Comparison of ENCODE assay signal across 8 cellular contexts in genomic region chr4:6732441-6733357, GRCh38. TPM values are rescaled to one million over a fixed set of nuclear protein-coding genes. Genes with fewer than 3 reads are reported as not detected.
DNase-seq lines count a peak whose midpoint lies in the region; ATAC-seq and TF ChIP-seq lines count a peak whose summit lies in the region.

No MANE protein-coding gene starts in this region.

- H3K27ac Mint-ChIP-seq in activated CD4-positive, alpha-beta T cell treated with anti-CD3 and anti-CD28 coated beads, Interleukin-2, amount 10 ng/mL, durations not matched to agents 7 days and 5 days = no peak overlapping the region

- H3K4me3 ChIP-seq in brain microvascular endothelial cell (ENCODE audit: low read depth, low read length) = no peak overlapping the region
- H3K4me3 ChIP-seq in tibial artery = no peak overlapping the region

- POLR2A ChIA-PET in activated CD4-positive, alpha-beta T cell treated with anti-CD3 and anti-CD28 coated beads, Interleukin-2, amount 10 ng/mL, durations not matched to agents 7 days and 5 days (lab: Charles Lee) = no interaction called here

- H3K4me3 Mint-ChIP-seq in activated CD4-positive, alpha-beta T cell treated with anti-CD3 and anti-CD28 coated beads, Interleukin-2, amount 10 ng/mL, durations not matched to agents 7 days and 5 days = no peak overlapping the region

- intact Hi-C loops in tibial artery (cut with DNase I; ENCODE audit: low total_unique reads) = no loop called here

- CTCF ChIA-PET in activated CD4-positive, alpha-beta T cell treated with anti-CD3 and anti-CD28 coated beads, Interleukin-2, amount 10 ng/mL, durations not matched to agents 7 days and 5 days (lab: Charles Lee) = interaction anchor here (0.6 to 1.1 kb wide), 3 partner anchors 13 to 350 kb away, joined by 3 to 4 read pairs (median 3); no protein-coding TSS in a partner anchor

- H3K4me1 Mint-ChIP-seq in activated CD4-positive, alpha-beta T cell treated with anti-CD3 and anti-CD28 coated beads, Interleukin-2, amount 10 ng/mL, durations not matched to agents 7 days and 5 days = peaks cover 9% of the 10 kb centered on the region

- H3K9me3 Mint-ChIP-seq in activated CD4-positive, alpha-beta T cell treated with anti-CD3 and anti-CD28 coated beads, Interleukin-2, amount 10 ng/mL, durations not matched to agents 7 days and 5 days = no peaks in the 10 kb centered on the region

- no peaks in the 10 kb centered on the region for H3K36me3 ChIP-seq in brain microvascular endothelial cell (replicated peaks)
- no peaks in the 10 kb centered on the region for H3K36me3 ChIP-seq in tibial artery

- DNase-seq in HT1080 (ENCODE audit: low read depth) (peak; percentile 69), brain microvascular endothelial cell (peak; percentile 85), kidney tubule cell (ENCODE audit: low spot score) (peak; percentile 71), tibial artery (peak; percentile 65 to 91)
- DNase-seq in activated CD4-positive, alpha-beta T cell treated with anti-CD3 and anti-CD28 coated beads, Interleukin-2, amount 10 ng/mL, durations not matched to agents 7 days and 5 days = no peak

- peaks cover 2% of the 10 kb centered on the region for H3K27me3 Mint-ChIP-seq in activated CD4-positive, alpha-beta T cell treated with anti-CD3 and anti-CD28 coated beads, Interleukin-2, amount 10 ng/mL, durations not matched to agents 7 days and 5 days

- H3K9me3 ChIP-seq in tibial artery = no peaks in the 10 kb centered on the region

- peak; percentile 21 for TF ChIP-seq CTCF in brain microvascular endothelial cell (IDR thresholded peaks at IDR 0.05; ENCODE audit: low read depth, low read length, missing control alignments)
- TF ChIP-seq CTCF in tibial artery (IDR thresholded peaks at IDR 0.05) = no peak

- peaks cover 0 to 13% (median 11%) of the 10 kb centered on the region in 4 donors for H3K4me1 ChIP-seq in tibial artery

- H3K27me3 ChIP-seq in brain microvascular endothelial cell (replicated peaks) (no peaks in the 10 kb centered on the region), tibial artery (no peaks in the 10 kb centered on the region)

- no peaks in the 10 kb centered on the region for H3K36me3 Mint-ChIP-seq in activated CD4-positive, alpha-beta T cell treated with anti-CD3 and anti-CD28 coated beads, Interleukin-2, amount 10 ng/mL, durations not matched to agents 7 days and 5 days (ENCODE audit: low read depth)

- in situ Hi-C loops in brain microvascular endothelial cell (cut with HindIII; ENCODE audit: low pct_ligation_motif_present, low sequenced_read_pairs) = loop anchor here (25.0 kb wide), 1 partner anchor 130 kb away; no protein-coding TSS in a partner anchor

- H3K27ac ChIP-seq in brain microvascular endothelial cell (peak overlapping the region; percentile 89), tibial artery (peak overlapping the region; percentile 57 to 70)

- ATAC-seq in HG03025 (IDR thresholded peaks at IDR 0.05; ENCODE audit: low FRiP score, unreplicated experiment) = no peak
- no peak for ATAC-seq in HG02840 (IDR thresholded peaks at IDR 0.05; ENCODE audit: low FRiP score, unreplicated experiment)
- no peak for ATAC-seq in HG02852 (IDR thresholded peaks at IDR 0.05; ENCODE audit: unreplicated experiment)

RNA-seq across cellular contexts. Expression of gene BLOC1S4, which starts 16.7 kb away (rescaled TPM):
- 23.8 and 24.5 TPM in 2 replicates for total RNA-seq in HT1080 (2014; rRNA removed; shearing (Covaris generic))
- polyA plus RNA-seq in HT1080 (2015; cell fraction: cytosol; rRNA removed) = 22.3 and 25.5 TPM in 2 replicates
- polyA plus RNA-seq in HT1080 (2015; cell fraction: nucleus; rRNA removed) = 12.0 and 13.1 TPM in 2 replicates
- total RNA-seq in activated CD4-positive, alpha-beta T cell treated with anti-CD3 and anti-CD28 coated beads, Interleukin-2, amount 10 ng/mL, durations not matched to agents 7 days and 5 days = 10 to 100 TPM; 16.6 to 17.6 TPM

RNA-seq across cellular contexts. Expression of gene MRFAP1L1, which starts 23.0 kb away (rescaled TPM):
- total RNA-seq in HT1080 (2014; rRNA removed; shearing (Covaris generic)) = 65.0 and 70.6 TPM in 2 replicates
- 58.3 and 72.5 TPM in 2 replicates for polyA plus RNA-seq in HT1080 (2015; cell fraction: cytosol; rRNA removed)
- polyA plus RNA-seq in HT1080 (2015; cell fraction: nucleus; rRNA removed) = 51.9 and 59.4 TPM in 2 replicates
- total RNA-seq in activated CD4-positive, alpha-beta T cell treated with anti-CD3 and anti-CD28 coated beads, Interleukin-2, amount 10 ng/mL, durations not matched to agents 7 days and 5 days = 10 to 100 TPM; 74.5 to 74.9 TPM

RNA-seq across cellular contexts. Expression of gene S100P, which starts 39.0 kb away (rescaled TPM):
- not detected in 2 replicates for total RNA-seq in HT1080 (2014; rRNA removed; shearing (Covaris generic))
- polyA plus RNA-seq in HT1080 (2015; cell fraction: cytosol; rRNA removed) = not detected in 2 replicates
- polyA plus RNA-seq in HT1080 (2015; cell fraction: nucleus; rRNA removed) = not detected in 2 replicates
- total RNA-seq in activated CD4-positive, alpha-beta T cell treated with anti-CD3 and anti-CD28 coated beads, Interleukin-2, amount 10 ng/mL, durations not matched to agents 7 days and 5 days = 1 to 10 TPM; 5.3 to 7.2 TPM

RNA-seq across cellular contexts. Expression of gene KIAA0232, which starts 49.8 kb away (rescaled TPM):
- 4.4 and 4.7 TPM in 2 replicates for total RNA-seq in HT1080 (2014; rRNA removed; shearing (Covaris generic))
- polyA plus RNA-seq in HT1080 (2015; cell fraction: cytosol; rRNA removed) = 6.3 and 8.9 TPM in 2 replicates
- 14.4 and 15.3 TPM in 2 replicates for polyA plus RNA-seq in HT1080 (2015; cell fraction: nucleus; rRNA removed)
- 10 to 100 TPM; 16.5 to 17.3 TPM for total RNA-seq in activated CD4-positive, alpha-beta T cell treated with anti-CD3 and anti-CD28 coated beads, Interleukin-2, amount 10 ng/mL, durations not matched to agents 7 days and 5 days
